ENCODE assay signal across 3 cellular contexts in the genomic region with DNA sequence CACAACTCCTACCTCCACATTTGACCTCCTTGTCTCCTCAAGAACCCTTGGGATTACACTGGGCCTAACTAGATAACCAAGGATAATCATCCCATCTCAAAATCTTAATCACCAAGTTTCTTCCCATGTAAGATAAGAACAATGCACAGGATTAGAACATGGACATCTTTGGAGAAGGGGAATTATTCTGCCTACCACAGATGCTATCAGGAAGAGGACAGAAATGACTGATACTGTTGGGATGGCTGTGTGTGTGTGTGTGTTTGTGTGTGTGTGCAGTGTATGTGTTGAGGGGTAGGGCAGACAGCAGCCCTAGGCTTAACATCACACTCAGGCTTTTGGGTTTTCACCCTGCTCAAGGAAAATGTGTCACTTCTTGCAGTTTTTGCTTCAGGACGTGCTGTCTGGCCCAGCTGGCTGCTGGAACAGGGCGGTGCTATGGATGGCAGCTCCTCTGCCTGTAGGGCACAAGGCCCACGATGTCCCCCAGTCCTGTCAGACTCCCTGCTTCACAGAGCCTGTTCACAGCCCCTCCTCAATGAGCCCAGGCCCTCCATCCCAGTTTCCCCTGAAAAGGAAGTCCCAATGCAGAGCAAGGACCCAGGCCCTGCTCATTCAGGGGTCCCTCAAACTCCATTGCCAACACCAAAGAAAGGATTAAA.
A peak's percentile ranks its signal among the peaks of the same experiment; 100 is the strongest.
TF ChIP-seq lines count a peak whose summit lies in the region.

No MANE protein-coding gene starts in this region.

TF ChIP-seq in SK-N-SH treated with all-trans-retinoic acid at 6 μM for 48 hours, 23 proteins besides CTCF, POLR2A, EP300 and RAD21 (continues in another document):
- TF ChIP-seq ARNTL (CRISPR knock-in tag; IDR thresholded peaks at IDR 0.05; ENCODE audit: borderline replicate concordance, low read depth), result no peak
- TF ChIP-seq TOX (CRISPR knock-in tag; IDR thresholded peaks at IDR 0.05; ENCODE audit: borderline replicate concordance), result no peak
- no peak for TF ChIP-seq ZNF8 (CRISPR knock-in tag; IDR thresholded peaks at IDR 0.05)
- TF ChIP-seq, protein P1, sequence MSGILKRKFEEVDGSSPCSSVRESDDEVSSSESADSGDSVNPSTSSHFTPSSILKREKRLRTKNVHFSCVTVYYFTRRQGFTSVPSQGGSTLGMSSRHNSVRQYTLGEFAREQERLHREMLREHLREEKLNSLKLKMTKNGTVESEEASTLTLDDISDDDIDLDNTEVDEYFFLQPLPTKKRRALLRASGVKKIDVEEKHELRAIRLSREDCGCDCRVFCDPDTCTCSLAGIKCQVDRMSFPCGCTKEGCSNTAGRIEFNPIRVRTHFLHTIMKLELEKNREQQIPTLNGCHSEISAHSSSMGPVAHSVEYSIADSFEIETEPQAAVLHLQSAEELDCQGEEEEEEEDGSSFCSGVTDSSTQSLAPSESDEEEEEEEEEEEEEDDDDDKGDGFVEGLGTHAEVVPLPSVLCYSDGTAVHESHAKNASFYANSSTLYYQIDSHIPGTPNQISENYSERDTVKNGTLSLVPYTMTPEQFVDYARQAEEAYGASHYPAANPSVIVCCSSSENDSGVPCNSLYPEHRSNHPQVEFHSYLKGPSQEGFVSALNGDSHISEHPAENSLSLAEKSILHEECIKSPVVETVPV (CRISPR knock-in tag; IDR thresholded peaks at IDR 0.05), result no peak
- no peak for TF ChIP-seq ZFP3 (CRISPR knock-in tag; IDR thresholded peaks at IDR 0.05)
- TF ChIP-seq TCF4 (CRISPR knock-in tag; IDR thresholded peaks at IDR 0.05; ENCODE audit: borderline replicate concordance), result no peak
- TF ChIP-seq, protein P2, sequence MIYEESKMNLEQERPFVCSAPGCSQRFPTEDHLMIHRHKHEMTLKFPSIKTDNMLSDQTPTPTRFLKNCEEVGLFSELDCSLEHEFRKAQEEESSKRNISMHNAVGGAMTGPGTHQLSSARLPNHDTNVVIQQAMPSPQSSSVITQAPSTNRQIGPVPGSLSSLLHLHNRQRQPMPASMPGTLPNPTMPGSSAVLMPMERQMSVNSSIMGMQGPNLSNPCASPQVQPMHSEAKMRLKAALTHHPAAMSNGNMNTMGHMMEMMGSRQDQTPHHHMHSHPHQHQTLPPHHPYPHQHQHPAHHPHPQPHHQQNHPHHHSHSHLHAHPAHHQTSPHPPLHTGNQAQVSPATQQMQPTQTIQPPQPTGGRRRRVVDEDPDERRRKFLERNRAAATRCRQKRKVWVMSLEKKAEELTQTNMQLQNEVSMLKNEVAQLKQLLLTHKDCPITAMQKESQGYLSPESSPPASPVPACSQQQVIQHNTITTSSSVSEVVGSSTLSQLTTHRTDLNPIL (CRISPR knock-in tag; IDR thresholded peaks at IDR 0.05; ENCODE audit: low read depth), result no peak
- TF ChIP-seq ZC3H10 (CRISPR knock-in tag; IDR thresholded peaks at IDR 0.05), result no peak
- TF ChIP-seq ESRRG (CRISPR knock-in tag; IDR thresholded peaks at IDR 0.05), result no peak
- no peak for TF ChIP-seq ZNF565 (CRISPR knock-in tag; conservative IDR thresholded peaks at IDR 0.05; ENCODE audit: low read depth)
- TF ChIP-seq ZFP30 (CRISPR knock-in tag; IDR thresholded peaks at IDR 0.05), result no peak
- TF ChIP-seq, protein P3, sequence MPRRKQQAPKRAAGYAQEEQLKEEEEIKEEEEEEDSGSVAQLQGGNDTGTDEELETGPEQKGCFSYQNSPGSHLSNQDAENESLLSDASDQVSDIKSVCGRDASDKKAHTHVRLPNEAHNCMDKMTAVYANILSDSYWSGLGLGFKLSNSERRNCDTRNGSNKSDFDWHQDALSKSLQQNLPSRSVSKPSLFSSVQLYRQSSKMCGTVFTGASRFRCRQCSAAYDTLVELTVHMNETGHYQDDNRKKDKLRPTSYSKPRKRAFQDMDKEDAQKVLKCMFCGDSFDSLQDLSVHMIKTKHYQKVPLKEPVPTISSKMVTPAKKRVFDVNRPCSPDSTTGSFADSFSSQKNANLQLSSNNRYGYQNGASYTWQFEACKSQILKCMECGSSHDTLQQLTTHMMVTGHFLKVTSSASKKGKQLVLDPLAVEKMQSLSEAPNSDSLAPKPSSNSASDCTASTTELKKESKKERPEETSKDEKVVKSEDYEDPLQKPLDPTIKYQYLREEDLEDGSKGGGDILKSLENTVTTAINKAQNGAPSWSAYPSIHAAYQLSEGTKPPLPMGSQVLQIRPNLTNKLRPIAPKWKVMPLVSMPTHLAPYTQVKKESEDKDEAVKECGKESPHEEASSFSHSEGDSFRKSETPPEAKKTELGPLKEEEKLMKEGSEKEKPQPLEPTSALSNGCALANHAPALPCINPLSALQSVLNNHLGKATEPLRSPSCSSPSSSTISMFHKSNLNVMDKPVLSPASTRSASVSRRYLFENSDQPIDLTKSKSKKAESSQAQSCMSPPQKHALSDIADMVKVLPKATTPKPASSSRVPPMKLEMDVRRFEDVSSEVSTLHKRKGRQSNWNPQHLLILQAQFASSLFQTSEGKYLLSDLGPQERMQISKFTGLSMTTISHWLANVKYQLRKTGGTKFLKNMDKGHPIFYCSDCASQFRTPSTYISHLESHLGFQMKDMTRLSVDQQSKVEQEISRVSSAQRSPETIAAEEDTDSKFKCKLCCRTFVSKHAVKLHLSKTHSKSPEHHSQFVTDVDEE (CRISPR knock-in tag; IDR thresholded peaks at IDR 0.05), result no peak

TF ChIP-seq in SK-N-SH, 30 proteins besides CTCF, POLR2A, EP300 and RAD21:
- no peak for TF ChIP-seq CHD2 (IDR thresholded peaks at IDR 0.05; ENCODE audit: low read length, partially characterized antibody)
- TF ChIP-seq, protein P4, sequence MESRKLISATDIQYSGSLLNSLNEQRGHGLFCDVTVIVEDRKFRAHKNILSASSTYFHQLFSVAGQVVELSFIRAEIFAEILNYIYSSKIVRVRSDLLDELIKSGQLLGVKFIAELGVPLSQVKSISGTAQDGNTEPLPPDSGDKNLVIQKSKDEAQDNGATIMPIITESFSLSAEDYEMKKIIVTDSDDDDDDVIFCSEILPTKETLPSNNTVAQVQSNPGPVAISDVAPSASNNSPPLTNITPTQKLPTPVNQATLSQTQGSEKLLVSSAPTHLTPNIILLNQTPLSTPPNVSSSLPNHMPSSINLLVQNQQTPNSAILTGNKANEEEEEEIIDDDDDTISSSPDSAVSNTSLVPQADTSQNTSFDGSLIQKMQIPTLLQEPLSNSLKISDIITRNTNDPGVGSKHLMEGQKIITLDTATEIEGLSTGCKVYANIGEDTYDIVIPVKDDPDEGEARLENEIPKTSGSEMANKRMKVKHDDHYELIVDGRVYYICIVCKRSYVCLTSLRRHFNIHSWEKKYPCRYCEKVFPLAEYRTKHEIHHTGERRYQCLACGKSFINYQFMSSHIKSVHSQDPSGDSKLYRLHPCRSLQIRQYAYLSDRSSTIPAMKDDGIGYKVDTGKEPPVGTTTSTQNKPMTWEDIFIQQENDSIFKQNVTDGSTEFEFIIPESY (IDR thresholded peaks at IDR 0.05; ENCODE audit: borderline replicate concordance, low read depth), result no peak
- no peak for TF ChIP-seq FOXJ3 (CRISPR knock-in tag; IDR thresholded peaks at IDR 0.05)
- TF ChIP-seq, protein P5, sequence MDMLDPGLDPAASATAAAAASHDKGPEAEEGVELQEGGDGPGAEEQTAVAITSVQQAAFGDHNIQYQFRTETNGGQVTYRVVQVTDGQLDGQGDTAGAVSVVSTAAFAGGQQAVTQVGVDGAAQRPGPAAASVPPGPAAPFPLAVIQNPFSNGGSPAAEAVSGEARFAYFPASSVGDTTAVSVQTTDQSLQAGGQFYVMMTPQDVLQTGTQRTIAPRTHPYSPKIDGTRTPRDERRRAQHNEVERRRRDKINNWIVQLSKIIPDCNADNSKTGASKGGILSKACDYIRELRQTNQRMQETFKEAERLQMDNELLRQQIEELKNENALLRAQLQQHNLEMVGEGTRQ (IDR thresholded peaks at IDR 0.05; ENCODE audit: borderline replicate concordance, low read depth, low read length), result no peak
- no peak for TF ChIP-seq RXRA (IDR thresholded peaks at IDR 0.05; ENCODE audit: borderline replicate concordance, low read depth)
- TF ChIP-seq EZH2phosphoT487 (IDR thresholded peaks at IDR 0.05; ENCODE audit: borderline replicate concordance, low read depth), result no peak
- no peak for TF ChIP-seq SIN3A (IDR thresholded peaks at IDR 0.05; ENCODE audit: borderline replicate concordance, low read depth, low read length)
- TF ChIP-seq RFX5 (IDR thresholded peaks at IDR 0.05; ENCODE audit: low read length), result no peak
- no peak for TF ChIP-seq TCF12 (IDR thresholded peaks at IDR 0.05)
- no peak for TF ChIP-seq RCOR1 (IDR thresholded peaks at IDR 0.05; ENCODE audit: low read length)
- no peak for TF ChIP-seq YY1 (IDR thresholded peaks at IDR 0.05; ENCODE audit: low read depth)
- no peak for TF ChIP-seq GATA2 (CRISPR knock-in tag; IDR thresholded peaks at IDR 0.05)
- no peak for TF ChIP-seq FOXM1 (IDR thresholded peaks at IDR 0.05; ENCODE audit: low read depth)
- no peak for TF ChIP-seq TEAD4 (IDR thresholded peaks at IDR 0.05; ENCODE audit: borderline replicate concordance, insufficient read depth)
- no peak for TF ChIP-seq MXI1 (IDR thresholded peaks at IDR 0.05; ENCODE audit: low read depth, low read length)
- no peak for TF ChIP-seq JUND (IDR thresholded peaks at IDR 0.05)
- TF ChIP-seq NRF1 (IDR thresholded peaks at IDR 0.05; ENCODE audit: low read depth, low read length), result no peak
- TF ChIP-seq ELF1 (IDR thresholded peaks at IDR 0.05), result no peak

TF ChIP-seq in H1, 55 proteins besides CTCF, POLR2A, EP300 and RAD21:
- peak; percentile 80 for TF ChIP-seq POLR2AphosphoS5 (IDR thresholded peaks at IDR 0.05; ENCODE audit: low read depth, low read length)
- TF ChIP-seq, protein P6, sequence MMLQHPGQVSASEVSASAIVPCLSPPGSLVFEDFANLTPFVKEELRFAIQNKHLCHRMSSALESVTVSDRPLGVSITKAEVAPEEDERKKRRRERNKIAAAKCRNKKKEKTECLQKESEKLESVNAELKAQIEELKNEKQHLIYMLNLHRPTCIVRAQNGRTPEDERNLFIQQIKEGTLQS (IDR thresholded peaks at IDR 0.05; ENCODE audit: insufficient read depth, low read depth, low read length), result no peak
